20 cellular contexts compared by ENCODE assay signal in the genomic region with DNA sequence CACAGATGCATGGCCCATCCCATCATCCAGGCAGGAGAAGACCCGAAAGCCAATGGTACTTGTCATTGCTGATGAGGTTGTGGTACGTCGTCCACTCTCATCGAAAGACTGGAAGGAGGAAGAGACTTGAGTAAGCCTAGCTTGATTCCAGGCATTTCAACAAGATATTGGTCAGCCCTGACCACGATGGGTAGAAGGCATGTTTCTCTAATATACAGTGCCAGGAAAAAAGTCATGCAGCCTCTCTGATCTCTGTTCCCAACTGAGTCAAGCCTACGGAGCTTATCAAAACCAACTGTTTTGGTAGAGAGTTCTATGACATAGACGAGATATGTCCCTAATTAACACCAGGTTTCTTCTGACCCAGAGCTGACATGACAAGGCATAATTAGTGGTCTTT. TPM values are rescaled to one million over a fixed set of nuclear protein-coding genes. Genes with fewer than 3 reads are reported as not detected.
DNase-seq lines count a peak whose midpoint lies in the region; ATAC-seq and TF ChIP-seq lines count a peak whose summit lies in the region.
"Had no signal": no experiment of that assay in that cellular context is flagged by ENCODE, and none has a peak within 500 bp of the region (broad histone marks: within the 10 kb centered on the region; RNA-seq: fewer than 3 reads in every experiment).

No MANE protein-coding gene starts in this region.

- H3K4me1 Mint-ChIP-seq in IgD-negative memory B cell (peaks cover 7 to 11% (median 10%) of the 10 kb centered on the region in 3 donors), osteocyte (ENCODE audit: unreplicated experiment) (peaks cover 55% of the 10 kb centered on the region)

- H3K27me3 Mint-ChIP-seq in IgD-negative memory B cell (no peaks in the 10 kb centered on the region), osteocyte (ENCODE audit: unreplicated experiment) (no peaks in the 10 kb centered on the region)
- H3K27me3 Mint-ChIP-seq: activated naive CD8-positive, alpha-beta T cell treated with anti-CD3 and anti-CD28 coated beads for 36 hours had no signal

- peaks cover 6 to 31% of the 10 kb centered on the region in 2 donors for H3K36me3 ChIP-seq in vagina
- H3K36me3 ChIP-seq in lower lobe of right lung, result peaks cover 72% of the 10 kb centered on the region

- H3K27me3 ChIP-seq in vagina (no peaks in the 10 kb centered on the region), lower lobe of right lung (ENCODE audit: low read depth) (no peaks in the 10 kb centered on the region)
- H3K27me3 ChIP-seq: BLaER1, Peyer's patch had no signal

- H3K4me3 ChIP-seq in cardiac fibroblast (replicated peaks in 1 of 2; ENCODE audit: low read depth in 2 of 2, low read length in 2 of 2) (no peak overlapping the region), vagina (no peak overlapping the region), lower lobe of right lung (no peak overlapping the region)
- H3K4me3 ChIP-seq: BLaER1, Peyer's patch had no signal

- no peak for TF ChIP-seq POLR2A in vagina (IDR thresholded peaks at IDR 0.05)

- H3K4me1 ChIP-seq in vagina, result peaks cover 6% of the 10 kb centered on the region
- no peaks in the 10 kb centered on the region for H3K4me1 ChIP-seq in lower lobe of right lung
- H3K4me1 ChIP-seq: Peyer's patch had no signal

- peak overlapping the region in 2 of 3 donors; percentile 59 to 62 for H3K27ac Mint-ChIP-seq in IgD-negative memory B cell
- peak overlapping the region; percentile 9 for H3K27ac Mint-ChIP-seq in osteocyte (ENCODE audit: unreplicated experiment)
- H3K27ac Mint-ChIP-seq: activated naive CD8-positive, alpha-beta T cell treated with anti-CD3 and anti-CD28 coated beads for 36 hours; activated T-helper 1 cell treated with anti-CD3 and anti-CD28 coated beads, Interleukin-12 subunit alpha, Interleukin-12 subunit beta, Interleukin-2, Interleukin-4 antibody, amounts not matched to agents 30 ng/mL and 10 ng/mL and 1 ng/mL, durations not matched to agents 14 hours and 24 hours and 36 hours had no signal

- peaks cover 6% of the 10 kb centered on the region for H3K36me3 Mint-ChIP-seq in IgD-negative memory B cell
- H3K36me3 Mint-ChIP-seq in osteocyte (ENCODE audit: unreplicated experiment), result peaks cover 37% of the 10 kb centered on the region

- DNase-seq in EL (peak; percentile 31), cardiac fibroblast (ENCODE audit: low read depth in 2 of 2) (peak; percentile 29 to 42), osteocyte (ENCODE audit: extremely low spot score, unreplicated experiment) (no peak), vagina (ENCODE audit: extremely low spot score in 2 of 2) (no peak), lower lobe of right lung (no peak), NCI-H2029 (lab: John Stamatoyannopoulos, UW) (no peak)
- DNase-seq: activated CD4-positive, CD25-positive, alpha-beta regulatory T cell treated with anti-CD3 and anti-CD28 coated beads, Interleukin-2, amount 50 U/mL, for 72 hours; activated naive CD8-positive, alpha-beta T cell treated with anti-CD3 and anti-CD28 coated beads for 36 hours; H7; NCI-H187 treated with DMSO at 0.1 percent for 48 hours; NCI-H446; NK-92 treated with Interleukin-12 subunit alpha and Interleukin-12 subunit beta, amount 100 ng/mL, for 24 hours; Peyer's patch; T-helper 9 cell had no signal

- H3K27ac ChIP-seq in vagina, result no peak overlapping the region
- no peak overlapping the region for H3K27ac ChIP-seq in lower lobe of right lung
- H3K27ac ChIP-seq: BLaER1, epithelial cell of prostate, Peyer's patch had no signal

- intact Hi-C loops in vagina (cut with DNase I), result loop anchor here (10.0 kb wide), 1 partner anchor 168 kb away; no protein-coding TSS in a partner anchor
- intact Hi-C loops in lower lobe of right lung (cut with DNase I), result no loop called here

- no peaks in the 10 kb centered on the region for H3K9me3 Mint-ChIP-seq in IgD-negative memory B cell
- H3K9me3 Mint-ChIP-seq in osteocyte (ENCODE audit: unreplicated experiment), result no peaks in the 10 kb centered on the region
- H3K9me3 Mint-ChIP-seq: activated naive CD8-positive, alpha-beta T cell treated with anti-CD3 and anti-CD28 coated beads for 36 hours; activated T-helper 1 cell treated with anti-CD3 and anti-CD28 coated beads, Interleukin-12 subunit alpha, Interleukin-12 subunit beta, Interleukin-2, Interleukin-4 antibody, amounts not matched to agents 30 ng/mL and 10 ng/mL and 1 ng/mL, durations not matched to agents 14 hours and 24 hours and 36 hours had no signal

- no peak for ATAC-seq in lower lobe of right lung
- ATAC-seq: HepG2, left lobe of liver had no signal

- H3K9me3 ChIP-seq in vagina (no peaks in the 10 kb centered on the region), lower lobe of right lung (no peaks in the 10 kb centered on the region)
- H3K9me3 ChIP-seq: BLaER1, Peyer's patch had no signal

- H3K4me3 Mint-ChIP-seq in IgD-negative memory B cell (no peak overlapping the region), osteocyte (ENCODE audit: unreplicated experiment) (no peak overlapping the region)
- H3K4me3 Mint-ChIP-seq: activated naive CD8-positive, alpha-beta T cell treated with anti-CD3 and anti-CD28 coated beads for 36 hours; activated T-helper 1 cell treated with anti-CD3 and anti-CD28 coated beads, Interleukin-12 subunit alpha, Interleukin-12 subunit beta, Interleukin-2, Interleukin-4 antibody, amounts not matched to agents 30 ng/mL and 10 ng/mL and 1 ng/mL, durations not matched to agents 14 hours and 24 hours and 36 hours had no signal

- TF ChIP-seq CTCF in cardiac fibroblast (IDR thresholded peaks at IDR 0.05; ENCODE audit: low read depth, low read length) (no peak), osteocyte (IDR thresholded peaks at IDR 0.05) (no peak), vagina (IDR thresholded peaks at IDR 0.05) (no peak), lower lobe of right lung (IDR thresholded peaks at IDR 0.05) (no peak)

RNA-seq across cellular contexts. Expression of a gene that starts 58.6 kb away (rescaled TPM):
- 76.5 TPM for polyA plus RNA-seq in IgD-negative memory B cell
- total RNA-seq in osteocyte (46.3 and 50.2 TPM in 2 replicates), vagina (29.5 TPM), lower lobe of right lung (45.9 TPM)

Comparison
In these comparisons a context has a peak if more than half of its experiments do, and no peak if none do; other contexts are left out.
1. DNase-seq: peak in EL (single experiment) and cardiac fibroblast (2 of 2); none in osteocyte (single experiment), vagina (0 of 2), lower lobe of right lung (single experiment) and NCI-H2029 (single experiment).